In genomic region chr9:85805789-85806102, GRCh38 we compare ENCODE assay signal across 8 cellular contexts.
DNase-seq lines count a peak whose midpoint lies in the region; ATAC-seq and TF ChIP-seq lines count a peak whose summit lies in the region.
"Not testable (repeated sequence)": the region's sequence is repeated elsewhere in the genome, so short reads cannot be mapped to it uniquely, and the experiment has no call there.

No MANE protein-coding gene starts in this region.

- not testable (repeated sequence) for H3K27me3 ChIP-seq in CD8-positive, alpha-beta memory T cell (ENCODE audit: insufficient read depth, low read length, poor library complexity, severe bottlenecking); hepatocyte; neuronal stem cell (ENCODE audit: control insufficient read depth in 3 of 3, insufficient read depth in 3 of 3, low read depth in 1 of 3, low read length in 3 of 3)

- DNase-seq in CD8-positive, alpha-beta memory T cell = peak in 2 of 5 donors; percentile 24 to 50
- DNase-seq in HFF-Myc (ENCODE audit: extremely low read depth, low read depth); hepatocyte (ENCODE audit: low spot score); neuronal stem cell (ENCODE audit: low spot score); stimulated activated naive B cell treated with anti-CD40 and anti-IgM and Interleukin-4, amounts not matched to agents 10 μg/mL and 1 μg/mL and 100 μg/mL, for 72 hours: not testable (repeated sequence)
- DNase-seq in NCI-H460 (ENCODE audit: extremely low read depth, low read depth) (peak; percentile 0), caudate nucleus (lab: John Stamatoyannopoulos, UW) (peak in 22 of 61 donors; percentile 2 to 69 (median 44))
- peak; percentile 42 for DNase-seq in activated CD4-positive, alpha-beta memory T cell treated with anti-CD3 and anti-CD28 coated beads, Interleukin-2, amount 10 ng/mL, durations not matched to agents 7 days and 5 days

- not testable (repeated sequence) for H3K23ac ChIP-seq in neuronal stem cell (ENCODE audit: low read depth, low read length, poor library complexity)

- H3K27ac Mint-ChIP-seq in CD8-positive, alpha-beta memory T cell = peak overlapping the region; percentile 73 to 96 (median 88)
- H3K27ac Mint-ChIP-seq in activated CD4-positive, alpha-beta memory T cell treated with anti-CD3 and anti-CD28 coated beads, Interleukin-2, amount 10 ng/mL, durations not matched to agents 7 days and 5 days = peak overlapping the region; percentile 48
- H3K27ac Mint-ChIP-seq in stimulated activated naive B cell treated with anti-CD40 and anti-IgM and Interleukin-4, amounts not matched to agents 10 μg/mL and 1 μg/mL and 100 μg/mL, for 72 hours = not testable (repeated sequence)

- H3K4me2 ChIP-seq in hepatocyte (peak overlapping the region; percentile 77), neuronal stem cell (ENCODE audit: insufficient read depth, low read length, poor library complexity, severe bottlenecking) (peak overlapping the region; percentile 31)

- peak overlapping the region; percentile 96 for H2AFZ ChIP-seq in hepatocyte
- peak overlapping the region; percentile 96 for H2AFZ ChIP-seq in neuronal stem cell (ENCODE audit: low read length)

- H3K4me1 ChIP-seq in CD8-positive, alpha-beta memory T cell (ENCODE audit: insufficient read depth, low read length) = peaks cover 14% of the 10 kb centered on the region
- H3K4me1 ChIP-seq in hepatocyte (ENCODE audit: insufficient read depth); neuronal stem cell (ENCODE audit: control insufficient read depth in 2 of 2, insufficient read depth in 1 of 2, low read depth in 1 of 2, low read length in 2 of 2): not testable (repeated sequence)

- H2AK5ac ChIP-seq in neuronal stem cell (ENCODE audit: low read depth, low read length) = not testable (repeated sequence)

- not testable (repeated sequence) for H3K9me3 ChIP-seq in CD8-positive, alpha-beta memory T cell (ENCODE audit: low read length); hepatocyte (ENCODE audit: low read depth); neuronal stem cell (replicated peaks in 1 of 2; ENCODE audit: control insufficient read depth in 2 of 2, insufficient read depth in 1 of 2, low read depth in 1 of 2, low read length in 2 of 2)

- peak overlapping the region; percentile 91 for H3K18ac ChIP-seq in neuronal stem cell (ENCODE audit: low read length)

- H4K8ac ChIP-seq in neuronal stem cell (ENCODE audit: low read depth, low read length) = not testable (repeated sequence)

- H3K36me3 Mint-ChIP-seq in CD8-positive, alpha-beta memory T cell = peaks cover 0 to 25% (median 6%) of the 10 kb centered on the region in 3 donors
- H3K36me3 Mint-ChIP-seq in activated CD4-positive, alpha-beta memory T cell treated with anti-CD3 and anti-CD28 coated beads, Interleukin-2, amount 10 ng/mL, durations not matched to agents 7 days and 5 days (ENCODE audit: low read depth) = peaks cover 18% of the 10 kb centered on the region
- not testable (repeated sequence) for H3K36me3 Mint-ChIP-seq in stimulated activated naive B cell treated with anti-CD40 and anti-IgM and Interleukin-4, amounts not matched to agents 10 μg/mL and 1 μg/mL and 100 μg/mL, for 72 hours

- H4K91ac ChIP-seq in neuronal stem cell (ENCODE audit: low read depth, low read length, poor library complexity) = not testable (repeated sequence)

- not testable (repeated sequence) for H2BK15ac ChIP-seq in neuronal stem cell (ENCODE audit: low read length)

- peak overlapping the region; percentile 78 for H3K9ac ChIP-seq in neuronal stem cell (ENCODE audit: low read depth, low read length, poor library complexity)

- H2BK5ac ChIP-seq in neuronal stem cell (ENCODE audit: low read length) = peak overlapping the region; percentile 66

- not testable (repeated sequence) for ATAC-seq in stimulated activated naive B cell treated with anti-CD40 and anti-IgM and Interleukin-4, amounts not matched to agents 10 μg/mL and 1 μg/mL and 100 μg/mL, for 72 hours (replicated peaks)

- H4K20me1 ChIP-seq in hepatocyte (ENCODE audit: insufficient read depth, poor library complexity, severe bottlenecking) = not testable (repeated sequence)

- CTCF ChIA-PET in CD8-positive, alpha-beta memory T cell (lab: Charles Lee); activated CD4-positive, alpha-beta memory T cell treated with anti-CD3 and anti-CD28 coated beads, Interleukin-2, amount 10 ng/mL, durations not matched to agents 7 days and 5 days (lab: Charles Lee): not testable (repeated sequence)

- peak overlapping the region; percentile 57 for H3K27ac ChIP-seq in CD8-positive, alpha-beta memory T cell (ENCODE audit: low read depth, low read length)
- H3K27ac ChIP-seq in caudate nucleus (ENCODE audit: low read depth, low read length) (peak overlapping the region; percentile 83), hepatocyte (peak overlapping the region; percentile 94), neuronal stem cell (replicated peaks; ENCODE audit: low read length) (peak overlapping the region; percentile 72)

- peak overlapping the region; percentile 83 to 95 (median 86) for H3K4me3 Mint-ChIP-seq in CD8-positive, alpha-beta memory T cell
- peak overlapping the region; percentile 83 for H3K4me3 Mint-ChIP-seq in activated CD4-positive, alpha-beta memory T cell treated with anti-CD3 and anti-CD28 coated beads, Interleukin-2, amount 10 ng/mL, durations not matched to agents 7 days and 5 days
- peak overlapping the region; percentile 84 to 88 for H3K4me3 Mint-ChIP-seq in stimulated activated naive B cell treated with anti-CD40 and anti-IgM and Interleukin-4, amounts not matched to agents 10 μg/mL and 1 μg/mL and 100 μg/mL, for 72 hours

- not testable (repeated sequence) for H3K4ac ChIP-seq in neuronal stem cell (ENCODE audit: low read length)

- not testable (repeated sequence) for H3K9me3 Mint-ChIP-seq in CD8-positive, alpha-beta memory T cell; activated CD4-positive, alpha-beta memory T cell treated with anti-CD3 and anti-CD28 coated beads, Interleukin-2, amount 10 ng/mL, durations not matched to agents 7 days and 5 days; stimulated activated naive B cell treated with anti-CD40 and anti-IgM and Interleukin-4, amounts not matched to agents 10 μg/mL and 1 μg/mL and 100 μg/mL, for 72 hours

- not testable (repeated sequence) for TF ChIP-seq CTCF in HFF-Myc (IDR thresholded peaks at IDR 0.05; ENCODE audit: low read depth, low read length, missing control alignments); hepatocyte (IDR thresholded peaks at IDR 0.05; ENCODE audit: poor library complexity)

- not testable (repeated sequence) for H3K9me2 ChIP-seq in hepatocyte (replicated peaks; ENCODE audit: insufficient read depth)

- not testable (repeated sequence) for H3K36me3 ChIP-seq in CD8-positive, alpha-beta memory T cell (ENCODE audit: insufficient read depth, low read length); hepatocyte (replicated peaks; ENCODE audit: insufficient read depth, low read depth)
- H3K36me3 ChIP-seq in neuronal stem cell (replicated peaks in 1 of 2; ENCODE audit: control insufficient read depth in 2 of 2, insufficient read depth in 2 of 2, low read length in 2 of 2) = peaks cover 0 to 28% of the 10 kb centered on the region in 2 donors

- not testable (repeated sequence) for H3K27me3 Mint-ChIP-seq in CD8-positive, alpha-beta memory T cell; activated CD4-positive, alpha-beta memory T cell treated with anti-CD3 and anti-CD28 coated beads, Interleukin-2, amount 10 ng/mL, durations not matched to agents 7 days and 5 days; stimulated activated naive B cell treated with anti-CD40 and anti-IgM and Interleukin-4, amounts not matched to agents 10 μg/mL and 1 μg/mL and 100 μg/mL, for 72 hours

- H3K79me2 ChIP-seq in hepatocyte = peaks cover 29% of the 10 kb centered on the region

- WGBS in hepatocyte (ENCODE audit: low lambda C conversion rate, missing lambda C conversion rate) = 2% methylated on average over 18 of the region's 32 CpGs
- WGBS in neuronal stem cell (ENCODE audit: extremely low coverage in 2 of 2, insufficient read length in 2 of 2, insufficient replicate concordance in 1 of 2), 2 donors = no CpG with 5 or more reads among the region's 32 CpGs

- H3K4me1 Mint-ChIP-seq in CD8-positive, alpha-beta memory T cell = peaks cover 17 to 26% (median 23%) of the 10 kb centered on the region in 3 donors
- peaks cover 16% of the 10 kb centered on the region for H3K4me1 Mint-ChIP-seq in activated CD4-positive, alpha-beta memory T cell treated with anti-CD3 and anti-CD28 coated beads, Interleukin-2, amount 10 ng/mL, durations not matched to agents 7 days and 5 days
- H3K4me1 Mint-ChIP-seq in stimulated activated naive B cell treated with anti-CD40 and anti-IgM and Interleukin-4, amounts not matched to agents 10 μg/mL and 1 μg/mL and 100 μg/mL, for 72 hours = peaks cover 4 to 11% of the 10 kb centered on the region in 2 donors

- peak overlapping the region; percentile 31 for H3K4me3 ChIP-seq in CD8-positive, alpha-beta memory T cell (ENCODE audit: low read length)
- H3K4me3 ChIP-seq in HFF-Myc (replicated peaks; ENCODE audit: low read depth, low read length) (peak overlapping the region; percentile 56), hepatocyte (peak overlapping the region; percentile 85), neuronal stem cell (ENCODE audit: low read length in 2 of 2) (peak overlapping the region; percentile 76 to 93)

- not testable (repeated sequence) for H2BK12ac ChIP-seq in neuronal stem cell (ENCODE audit: low read length)

- H3K14ac ChIP-seq in neuronal stem cell (ENCODE audit: low read length) = not testable (repeated sequence)

- POLR2A ChIA-PET in CD8-positive, alpha-beta memory T cell (lab: Charles Lee) = not testable (repeated sequence)
- POLR2A ChIA-PET in activated CD4-positive, alpha-beta memory T cell treated with anti-CD3 and anti-CD28 coated beads, Interleukin-2, amount 10 ng/mL, durations not matched to agents 7 days and 5 days (lab: Charles Lee) = interaction anchor here (1.2 to 1.7 kb wide), 2 partner anchors 65 to 136 kb away, joined by 3 read pairs; no protein-coding TSS in a partner anchor

- H2BK120ac ChIP-seq in neuronal stem cell (ENCODE audit: low read depth, low read length) = not testable (repeated sequence)

- H3K79me1 ChIP-seq in neuronal stem cell (ENCODE audit: low read depth, low read length) = not testable (repeated sequence)

Comparison
In these comparisons a context has a peak if more than half of its experiments do, and no peak if none do; other contexts are left out.
1. H3K4me3 ChIP-seq: peak in every context shown above with its lines; median percentile 85 in hepatocyte; 84 in neuronal stem cell; 56 in HFF-Myc; 31 in CD8-positive, alpha-beta memory T cell.